ENCODE assay signal across 17 cellular contexts in genomic region chr1:78071696-78072095, GRCh38. TPM values are rescaled to one million over a fixed set of nuclear protein-coding genes. Genes with fewer than 3 reads are reported as not detected.
"Had no signal": no experiment of that assay in that cellular context is flagged by ENCODE, and none has a peak within 500 bp of the region (broad histone marks: within the 10 kb centered on the region; RNA-seq: fewer than 3 reads in every experiment).

No MANE protein-coding gene starts in this region.

- H3K36me3 ChIP-seq: stomach, thoracic aorta had no signal

- H3K9me3 ChIP-seq: stomach, thoracic aorta had no signal

- H3K27ac ChIP-seq: coronary artery, stomach had no signal

- H3K27me3 ChIP-seq: stomach had no signal

- H3K4me3 ChIP-seq: coronary artery, stomach, thoracic aorta had no signal

- DNase-seq: activated CD4-positive, alpha-beta T cell treated with anti-CD3 and anti-CD28 coated beads for 48 hours; activated CD8-positive, alpha-beta memory T cell treated with anti-CD3 and anti-CD28 coated beads, Interleukin-2, amount 50 U/mL, for 48 hours; activated CD8-positive, alpha-beta T cell treated with anti-CD3 and anti-CD28 coated beads, Interleukin-2, amount 10 ng/mL, durations not matched to agents 7 days and 5 days; activated naive CD4-positive, alpha-beta T cell treated with Interleukin-2 at 50 U/mL for 16 hours; activated naive CD8-positive, alpha-beta T cell treated with anti-CD3 and anti-CD28 coated beads, Interleukin-2, amount 50 U/mL, for 24 hours; caudate nucleus; effector CD8-positive, alpha-beta T cell; erythroblast; glutamatergic neuron; nucleus accumbens; stimulated activated CD4-positive, alpha-beta T cell treated with anti-CD3 and anti-CD28 coated beads, Interleukin-4, amount 100 ng/mL, for 4 hours; stomach; T-helper 17 cell had no signal

- ATAC-seq: activated CD8-positive, alpha-beta T cell treated with anti-CD3 and anti-CD28 coated beads, Interleukin-2, amount 10 ng/mL, durations not matched to agents 7 days and 5 days; activated naive CD8-positive, alpha-beta T cell treated with anti-CD3 and anti-CD28 coated beads, Interleukin-2, amount 50 U/mL, for 24 hours; natural killer cell treated with Interleukin-12 subunit alpha and Interleukin-12 subunit beta and Interleukin-15 and Interleukin-18, amount 100 ng/mL, for 72 hours; T-helper 17 cell; WTC11 had no signal

RNA-seq across cellular contexts. Expression of gene GIPC2, which starts 25.9 kb away (rescaled TPM):
- total RNA-seq: natural killer cell treated with Interleukin-12 subunit alpha and Interleukin-12 subunit beta and Interleukin-15 and Interleukin-18, amount 100 ng/mL, for 72 hours had no signal
